ENCODE assay signal across 12 cellular contexts in the genomic region with DNA sequence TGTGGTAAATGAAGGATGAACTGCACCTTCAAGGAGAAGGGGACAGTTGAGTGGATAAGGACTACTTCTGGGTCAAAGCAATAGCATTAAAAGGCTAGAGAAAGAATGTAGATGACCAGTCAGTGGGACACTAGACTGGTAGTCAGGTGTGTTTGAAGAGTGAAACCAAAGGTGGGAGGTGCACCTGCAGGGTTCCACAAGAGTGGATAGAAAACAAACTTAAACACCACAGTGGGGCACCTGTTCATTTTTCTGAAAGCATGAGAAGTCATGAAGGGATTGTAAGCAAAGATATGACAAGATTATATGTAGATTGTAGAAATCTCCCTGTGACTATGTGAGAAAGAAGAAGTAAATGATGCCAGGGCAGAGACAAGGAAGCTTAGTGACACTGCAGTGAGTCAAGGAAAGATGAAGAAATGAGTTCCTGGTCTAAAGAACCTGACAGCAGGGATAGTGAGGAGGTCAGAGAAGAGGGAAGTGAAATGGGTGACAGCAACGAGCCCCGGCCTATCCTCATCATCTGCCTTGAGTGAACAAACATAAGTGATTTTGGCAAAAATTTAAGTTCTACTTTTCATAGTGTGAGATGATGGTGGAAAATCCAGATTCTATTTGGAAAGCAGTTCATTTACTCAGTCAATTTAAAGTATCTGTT.
DNase-seq lines count a peak whose midpoint lies in the region; ATAC-seq and TF ChIP-seq lines count a peak whose summit lies in the region.
"Had no signal": no experiment of that assay in that cellular context is flagged by ENCODE, and none has a peak within 500 bp of the region (broad histone marks: within the 10 kb centered on the region; RNA-seq: fewer than 3 reads in every experiment).

No MANE protein-coding gene starts in this region.

- no peaks in the 10 kb centered on the region for H3K9me3 ChIP-seq in psoas muscle

- H3K36me3 ChIP-seq in psoas muscle (ENCODE audit: insufficient read depth in 1 of 2, low read depth in 1 of 2), result no peaks in the 10 kb centered on the region

- TF ChIP-seq CTCF in psoas muscle (IDR thresholded peaks at IDR 0.05), result no peak

- ATAC-seq in GM19372 (IDR thresholded peaks at IDR 0.05; ENCODE audit: low read depth, unreplicated experiment) (peak; percentile 80), HG02885 (IDR thresholded peaks at IDR 0.05; ENCODE audit: poor library complexity, unreplicated experiment) (peak; percentile 60), sciatic nerve (peak; percentile 63), psoas muscle (no peak), HG03439 (IDR thresholded peaks at IDR 0.05; ENCODE audit: unreplicated experiment) (no peak)

- H3K27me3 ChIP-seq in psoas muscle (ENCODE audit: insufficient read depth in 3 of 3, low read length in 2 of 3), result no peaks in the 10 kb centered on the region

- intact Hi-C loops in sciatic nerve (cut with DNase I), result no loop called here
- intact Hi-C loops in psoas muscle (cut with DNase I), result no loop called here

- DNase-seq in RPMI8226, result peak; percentile 30
- DNase-seq in sciatic nerve (ENCODE audit: low spot score), result no peak
- no peak for DNase-seq in psoas muscle
- no peak for DNase-seq in stimulated activated CD4-positive, alpha-beta T cell treated with anti-CD3 and anti-CD28 coated beads, Interleukin-2, amount 100 ng/mL, for 48 hours
- DNase-seq: activated CD4-positive, alpha-beta T cell treated with anti-CD3 and anti-CD28 coated beads, Interleukin-2, amount 50 U/mL, for 48 hours; activated naive CD4-positive, alpha-beta T cell; Calu3; NCI-H1436 had no signal

- no peak overlapping the region for H3K27ac ChIP-seq in psoas muscle
- H3K27ac ChIP-seq: epithelial cell of prostate had no signal

- 81 to 90% (median 89%) methylated on average over 2 of the region's 2 CpGs for WGBS in psoas muscle, 3 donors

- no peak overlapping the region for H3K4me3 ChIP-seq in psoas muscle

- H3K4me1 ChIP-seq in psoas muscle, result no peaks in the 10 kb centered on the region

Comparison
In these comparisons a context has a peak if more than half of its experiments do, and no peak if none do; other contexts are left out.
1. ATAC-seq: peak in GM19372 (single experiment), HG02885 (single experiment) and sciatic nerve (single experiment); none in psoas muscle (0 of 4) and HG03439 (single experiment).